In genomic region chr11:122814401-122814800, GRCh38 we compare ENCODE assay signal across 14 cellular contexts. TPM values are rescaled to one million over a fixed set of nuclear protein-coding genes. Genes with fewer than 3 reads are reported as not detected.
DNase-seq lines count a peak whose midpoint lies in the region; ATAC-seq, FAIRE-seq and TF ChIP-seq lines count a peak whose summit lies in the region.
"Had no signal": no experiment of that assay in that cellular context is flagged by ENCODE, and none has a peak within 500 bp of the region (broad histone marks: within the 10 kb centered on the region; RNA-seq: fewer than 3 reads in every experiment).

No MANE protein-coding gene starts in this region.

- no peak overlapping the region for H4K8ac ChIP-seq in H1 (ENCODE audit: extremely low read depth, insufficient read depth, low read length)

- TF ChIP-seq CTCF in cardiac muscle cell (IDR thresholded peaks at IDR 0.05; ENCODE audit: low read depth, low read length) (peak; percentile 30), OCI-LY3 (IDR thresholded peaks at IDR 0.05; ENCODE audit: low read depth, low read length) (peak; percentile 57), H1 (IDR thresholded peaks at IDR 0.05; ENCODE audit: control extremely low read depth in 1 of 3, insufficient read depth in 1 of 3, low read depth in 1 of 3, low read length in 3 of 3) (peak; percentile 30 to 47 (median 36))

- no peak for FAIRE-seq in H1 (lab: Jason Lieb, UNC)
- FAIRE-seq: urothelium cell line had no signal

- no peak overlapping the region for H3K23ac ChIP-seq in H1 (ENCODE audit: insufficient read length)

- H4K20me1 ChIP-seq in OCI-LY3 (ENCODE audit: insufficient read depth, low read length) = no peaks in the 10 kb centered on the region
- H4K20me1 ChIP-seq in H1 (replicated peaks in 1 of 2; ENCODE audit: control insufficient read depth in 1 of 2, insufficient read depth in 2 of 2, low read length in 2 of 2) = no peaks in the 10 kb centered on the region

- no peak overlapping the region for H4K91ac ChIP-seq in H1 (replicated peaks; ENCODE audit: insufficient read length, low read length)

- H3K79me2 ChIP-seq in OCI-LY3 (ENCODE audit: low read length) (no peaks in the 10 kb centered on the region), H1 (ENCODE audit: control insufficient read depth in 1 of 2, insufficient read depth in 2 of 2, low read length in 2 of 2) (no peaks in the 10 kb centered on the region)

- H2BK12ac ChIP-seq in H1 (ENCODE audit: low read depth, low read length) = no peak overlapping the region

- peak; percentile 42 to 59 for TF ChIP-seq RAD21 in H1 (IDR thresholded peaks at IDR 0.05 in 1 of 2, conservative IDR thresholded peaks at IDR 0.05 in 1 of 2; ENCODE audit: low read depth in 2 of 2, low read length in 2 of 2)

- H3K4me1 ChIP-seq in cardiac muscle cell (ENCODE audit: low read depth) = no peaks in the 10 kb centered on the region
- no peaks in the 10 kb centered on the region for H3K4me1 ChIP-seq in OCI-LY3 (ENCODE audit: low read length)
- H3K4me1 ChIP-seq in H1 (replicated peaks in 1 of 4; ENCODE audit: control insufficient read depth in 3 of 4, insufficient read depth in 4 of 4, low read length in 3 of 4) = peaks cover 0 to 10% (median 7%) of the 10 kb centered on the region in 4 experiments; a peak in 5 of 7 replicates

- no peak overlapping the region for H4K5ac ChIP-seq in H1 (ENCODE audit: insufficient read length, low read depth, low read length)

- no peak overlapping the region for H2AK5ac ChIP-seq in H1 (ENCODE audit: low read depth, low read length)

- H2AFZ ChIP-seq in OCI-LY3 (ENCODE audit: low read depth, low read length) = no peak overlapping the region
- H2AFZ ChIP-seq in H1 (ENCODE audit: low read length) = no peak overlapping the region

- H2BK20ac ChIP-seq in H1 (ENCODE audit: low read length) = no peak overlapping the region

- H2BK15ac ChIP-seq in H1 (ENCODE audit: low read length) = no peak overlapping the region

- H3K23me2 ChIP-seq in H1 (ENCODE audit: low read depth, low read length) = no peaks in the 10 kb centered on the region

- ATAC-seq in left colon (no peak), HG02759 (IDR thresholded peaks at IDR 0.05; ENCODE audit: unreplicated experiment) (no peak)
- ATAC-seq: Right ventricle myocardium inferior had no signal

- H3K4me3 ChIP-seq in cardiac muscle cell (no peak overlapping the region), OCI-LY3 (ENCODE audit: low read length) (no peak overlapping the region), H1 (ENCODE audit: extremely low read depth in 1 of 4, insufficient read depth in 2 of 4, low read depth in 3 of 4, low read length in 4 of 4) (no peak overlapping the region)
- H3K4me3 ChIP-seq: BLaER1 treated with 17β-estradiol and CSF1 and Interleukin-3, amounts not matched to agents 10 nM and 100 nM had no signal

- CTCF ChIA-PET in H1 (lab: Charles Lee; ENCODE audit: partially characterized antibody) = interaction anchor here (0.8 to 5.4 kb wide), 20 partner anchors 9 to 240 kb away, joined by 3 to 90 read pairs (median 4); no protein-coding TSS in a partner anchor

- no peak for TF ChIP-seq POLR2A in H1 (IDR thresholded peaks at IDR 0.05; ENCODE audit: control extremely low read depth in 1 of 2, low read depth in 2 of 2, low read length in 2 of 2)

- H3K4ac ChIP-seq in H1 (replicated peaks; ENCODE audit: insufficient read length, low read depth, low read length) = no peak overlapping the region

- H3K27me3 ChIP-seq in cardiac muscle cell (no peaks in the 10 kb centered on the region), OCI-LY3 (ENCODE audit: low read depth, low read length) (peaks cover 13% of the 10 kb centered on the region; the same call in 1 of the 2 replicates), H1 (replicated peaks in 1 of 4; ENCODE audit: control insufficient read depth in 3 of 4, extremely low read depth in 1 of 4, insufficient read depth in 3 of 4, low read length in 3 of 4) (no peaks in the 10 kb centered on the region)
- H3K27me3 ChIP-seq: BLaER1 treated with 17β-estradiol and CSF1 and Interleukin-3, amounts not matched to agents 10 nM and 100 nM had no signal

- no peaks in the 10 kb centered on the region for H3K36me3 ChIP-seq in cardiac muscle cell
- H3K36me3 ChIP-seq in OCI-LY3 (replicated peaks; ENCODE audit: low read depth, low read length) = no peaks in the 10 kb centered on the region
- H3K36me3 ChIP-seq in H1 (ENCODE audit: control insufficient read depth in 2 of 4, insufficient read depth in 4 of 4, low read length in 3 of 4) = no peaks in the 10 kb centered on the region

- POLR2A ChIA-PET in H1 (lab: Charles Lee; ENCODE audit: partially characterized antibody) = interaction anchor here (0.7 to 2.1 kb wide), 3 partner anchors 10 to 39 kb away, joined by 4 to 10 read pairs (median 6); no protein-coding TSS in a partner anchor

- intact Hi-C loops in cardiac septum (cut with DNase I) = no loop called here
- intact Hi-C loops in left colon (cut with DNase I, micrococcal nuclease) = no loop called here

- no peak overlapping the region for H3K9ac ChIP-seq in OCI-LY3 (ENCODE audit: low read length)
- H3K9ac ChIP-seq in H1 (replicated peaks in 1 of 4; ENCODE audit: extremely low read depth in 1 of 4, low read depth in 3 of 4, low read length in 3 of 4) = no peak overlapping the region
- H3K9ac ChIP-seq: BLaER1 treated with 17β-estradiol and CSF1 and Interleukin-3, amounts not matched to agents 10 nM and 100 nM had no signal

- H3K9me3 ChIP-seq in cardiac muscle cell (ENCODE audit: low read depth) = no peaks in the 10 kb centered on the region
- no peaks in the 10 kb centered on the region for H3K9me3 ChIP-seq in OCI-LY3 (ENCODE audit: insufficient read depth, low read length)
- peaks cover 6 to 9% of the 10 kb centered on the region in 2 experiments; a peak in 3 of 4 replicates for H3K9me3 ChIP-seq in H1 (ENCODE audit: insufficient read depth in 2 of 2, low read depth in 1 of 2, low read length in 1 of 2)

- TF ChIP-seq EP300 in H1 (IDR thresholded peaks at IDR 0.05; ENCODE audit: borderline replicate concordance in 1 of 2, low read depth in 2 of 2, low read length in 2 of 2) = no peak

- H3K4me2 ChIP-seq in OCI-LY3 (ENCODE audit: low read length) = no peak overlapping the region
- H3K4me2 ChIP-seq in H1 (ENCODE audit: insufficient read depth in 1 of 2, low read depth in 2 of 2, low read length in 2 of 2) = no peak overlapping the region; a peak in 1 of 4 replicates

- H3K56ac ChIP-seq in H1 (replicated peaks; ENCODE audit: insufficient read length, low read depth, low read length) = no peak overlapping the region

- WGBS in H1 (ENCODE audit: extremely low coverage in 1 of 2, insufficient coverage in 1 of 2, insufficient read length in 1 of 2, insufficient replicate concordance in 2 of 2, low coverage in 1 of 2, low lambda C conversion rate in 2 of 2, missing lambda C conversion rate in 1 of 2), 2 experiments = 89% methylated on average over 1 of the region's 1 CpG; no CpG with 5 or more reads in 1 of the 2 experiments

- no peak overlapping the region for H3K18ac ChIP-seq in H1 (ENCODE audit: extremely low read depth, low read length)

- no peaks in the 10 kb centered on the region for H3K79me1 ChIP-seq in H1 (ENCODE audit: low read depth, low read length)

- H3K27ac ChIP-seq in cardiac muscle cell = no peak overlapping the region
- H3K27ac ChIP-seq in OCI-LY3 (ENCODE audit: low read length) = no peak overlapping the region
- no peak overlapping the region for H3K27ac ChIP-seq in H1 (ENCODE audit: low read depth, low read length)
- H3K27ac ChIP-seq: BLaER1 treated with 17β-estradiol and CSF1 and Interleukin-3, amounts not matched to agents 10 nM and 100 nM had no signal

- DNase-seq in cardiac muscle cell (ENCODE audit: low read depth in 1 of 2, low spot score in 1 of 2) = peak in 1 of 2 donors; percentile 10
- no peak for DNase-seq in cardiac septum (ENCODE audit: low spot score)
- DNase-seq in H1 (ENCODE audit: low read depth in 1 of 2, low spot score in 2 of 2) = no peak
- no peak for DNase-seq in RPMI8226
- DNase-seq in left colon = no peak
- no peak for DNase-seq in stimulated activated CD4-positive, alpha-beta T cell treated with anti-CD3 and anti-CD28 coated beads, Interleukin-4, amount 100 ng/mL, for 4 hours
- DNase-seq: islet precursor cell, KG1 had no signal

- no peak overlapping the region for H3K14ac ChIP-seq in H1 (ENCODE audit: insufficient read length)

- H2BK5ac ChIP-seq in H1 (ENCODE audit: low read depth, low read length) = no peak overlapping the region

- H2BK120ac ChIP-seq in H1 (replicated peaks; ENCODE audit: low read depth, low read length) = no peak overlapping the region

TF ChIP-seq in H1, 55 proteins besides CTCF, POLR2A, EP300 and RAD21:
- no peak for TF ChIP-seq BRCA1 (IDR thresholded peaks at IDR 0.05; ENCODE audit: low read depth, low read length)
- no peak for TF ChIP-seq POLR2AphosphoS5 (IDR thresholded peaks at IDR 0.05; ENCODE audit: low read depth, low read length)
- TF ChIP-seq SAP30 (IDR thresholded peaks at IDR 0.05; ENCODE audit: insufficient read depth, insufficient replicate concordance, low read length) = no peak
- no peak for TF ChIP-seq SIRT6 (IDR thresholded peaks at IDR 0.05; ENCODE audit: low read length)
- TF ChIP-seq ZNF274 (IDR thresholded peaks at IDR 0.05; ENCODE audit: borderline replicate concordance, extremely low read depth, low read length) = no peak
- no peak for TF ChIP-seq SIX5 (IDR thresholded peaks at IDR 0.05; ENCODE audit: low read depth, low read length)
- no peak for TF ChIP-seq GTF2F1 (IDR thresholded peaks at IDR 0.05; ENCODE audit: borderline replicate concordance, low read depth, low read length)
- TF ChIP-seq SP1 (IDR thresholded peaks at IDR 0.05; ENCODE audit: low read depth, low read length) = no peak

RNA-seq across cellular contexts. Expression of gene CRTAM, which starts 23.9 kb away (rescaled TPM):
- total RNA-seq in cardiac muscle cell (not detected in 2 replicates), cardiac septum (0.46 TPM), left colon (under 1 TPM; 0.18 to 0.22 TPM)
- polyA plus RNA-seq in cardiac muscle cell (not detected in 2 replicates), H1 (2011; rRNA removed) (not detected in 2 replicates)
- not detected in 2 replicates for total RNA-seq in H1 (2021; fragmentation: NEBNext Ultra II Directional; extraction: Animal tissue kit (Norgen Biotek cat#: 25700))
- polyA plus RNA-seq in H1 (2011; cell fraction: cytosol; rRNA removed) = not detected
- polyA plus RNA-seq in H1 (2011; cell fraction: nucleus; rRNA removed) = not detected
- not detected in 4 replicates for polyA plus RNA-seq in H1 (2012, experiment 1 of 2)
- polyA plus RNA-seq in H1 (2012, experiment 2 of 2) = not detected
- polyA plus RNA-seq in H1 (2013, experiment 1 of 2) = 0.26 TPM
- 0.33 TPM for polyA plus RNA-seq in H1 (2013, experiment 2 of 2)
- polyA minus RNA-seq in H1 (2011; rRNA and poly(A)+ RNA removed) = not detected in 2 replicates
- not detected for polyA minus RNA-seq in H1 (2011; cell fraction: cytosol; rRNA and poly(A)+ RNA removed)
- not detected for polyA minus RNA-seq in H1 (2011; cell fraction: nucleus; rRNA and poly(A)+ RNA removed)
- total RNA-seq: myocyte had no signal
